Comparison of ENCODE assay signal across 1 cellular context in the genomic region with DNA sequence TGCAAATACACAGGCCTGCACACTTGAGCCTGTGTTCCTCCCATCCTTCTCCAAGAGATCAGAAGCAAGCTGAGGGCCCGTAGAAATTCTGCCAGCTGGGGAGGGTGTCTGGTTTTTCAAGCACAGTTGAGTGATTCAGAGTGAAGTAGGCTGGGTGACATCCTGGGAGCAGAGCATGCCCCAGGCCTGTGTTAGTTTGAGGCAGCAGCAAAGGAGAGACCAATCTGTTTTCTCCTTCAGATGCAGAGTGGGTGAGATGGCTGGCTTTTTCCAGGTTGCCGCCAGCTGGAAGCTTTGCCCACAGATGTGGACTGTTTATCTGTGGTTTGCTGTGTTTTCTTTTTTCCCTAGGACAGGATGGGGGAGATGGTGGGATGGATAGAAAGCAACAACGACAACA.
TF ChIP-seq lines count a peak whose summit lies in the region.

No MANE protein-coding gene starts in this region.

TF ChIP-seq in GM23338, 12 proteins besides CTCF, POLR2A, EP300 and RAD21 (continued from another document):
- TF ChIP-seq, protein P1, sequence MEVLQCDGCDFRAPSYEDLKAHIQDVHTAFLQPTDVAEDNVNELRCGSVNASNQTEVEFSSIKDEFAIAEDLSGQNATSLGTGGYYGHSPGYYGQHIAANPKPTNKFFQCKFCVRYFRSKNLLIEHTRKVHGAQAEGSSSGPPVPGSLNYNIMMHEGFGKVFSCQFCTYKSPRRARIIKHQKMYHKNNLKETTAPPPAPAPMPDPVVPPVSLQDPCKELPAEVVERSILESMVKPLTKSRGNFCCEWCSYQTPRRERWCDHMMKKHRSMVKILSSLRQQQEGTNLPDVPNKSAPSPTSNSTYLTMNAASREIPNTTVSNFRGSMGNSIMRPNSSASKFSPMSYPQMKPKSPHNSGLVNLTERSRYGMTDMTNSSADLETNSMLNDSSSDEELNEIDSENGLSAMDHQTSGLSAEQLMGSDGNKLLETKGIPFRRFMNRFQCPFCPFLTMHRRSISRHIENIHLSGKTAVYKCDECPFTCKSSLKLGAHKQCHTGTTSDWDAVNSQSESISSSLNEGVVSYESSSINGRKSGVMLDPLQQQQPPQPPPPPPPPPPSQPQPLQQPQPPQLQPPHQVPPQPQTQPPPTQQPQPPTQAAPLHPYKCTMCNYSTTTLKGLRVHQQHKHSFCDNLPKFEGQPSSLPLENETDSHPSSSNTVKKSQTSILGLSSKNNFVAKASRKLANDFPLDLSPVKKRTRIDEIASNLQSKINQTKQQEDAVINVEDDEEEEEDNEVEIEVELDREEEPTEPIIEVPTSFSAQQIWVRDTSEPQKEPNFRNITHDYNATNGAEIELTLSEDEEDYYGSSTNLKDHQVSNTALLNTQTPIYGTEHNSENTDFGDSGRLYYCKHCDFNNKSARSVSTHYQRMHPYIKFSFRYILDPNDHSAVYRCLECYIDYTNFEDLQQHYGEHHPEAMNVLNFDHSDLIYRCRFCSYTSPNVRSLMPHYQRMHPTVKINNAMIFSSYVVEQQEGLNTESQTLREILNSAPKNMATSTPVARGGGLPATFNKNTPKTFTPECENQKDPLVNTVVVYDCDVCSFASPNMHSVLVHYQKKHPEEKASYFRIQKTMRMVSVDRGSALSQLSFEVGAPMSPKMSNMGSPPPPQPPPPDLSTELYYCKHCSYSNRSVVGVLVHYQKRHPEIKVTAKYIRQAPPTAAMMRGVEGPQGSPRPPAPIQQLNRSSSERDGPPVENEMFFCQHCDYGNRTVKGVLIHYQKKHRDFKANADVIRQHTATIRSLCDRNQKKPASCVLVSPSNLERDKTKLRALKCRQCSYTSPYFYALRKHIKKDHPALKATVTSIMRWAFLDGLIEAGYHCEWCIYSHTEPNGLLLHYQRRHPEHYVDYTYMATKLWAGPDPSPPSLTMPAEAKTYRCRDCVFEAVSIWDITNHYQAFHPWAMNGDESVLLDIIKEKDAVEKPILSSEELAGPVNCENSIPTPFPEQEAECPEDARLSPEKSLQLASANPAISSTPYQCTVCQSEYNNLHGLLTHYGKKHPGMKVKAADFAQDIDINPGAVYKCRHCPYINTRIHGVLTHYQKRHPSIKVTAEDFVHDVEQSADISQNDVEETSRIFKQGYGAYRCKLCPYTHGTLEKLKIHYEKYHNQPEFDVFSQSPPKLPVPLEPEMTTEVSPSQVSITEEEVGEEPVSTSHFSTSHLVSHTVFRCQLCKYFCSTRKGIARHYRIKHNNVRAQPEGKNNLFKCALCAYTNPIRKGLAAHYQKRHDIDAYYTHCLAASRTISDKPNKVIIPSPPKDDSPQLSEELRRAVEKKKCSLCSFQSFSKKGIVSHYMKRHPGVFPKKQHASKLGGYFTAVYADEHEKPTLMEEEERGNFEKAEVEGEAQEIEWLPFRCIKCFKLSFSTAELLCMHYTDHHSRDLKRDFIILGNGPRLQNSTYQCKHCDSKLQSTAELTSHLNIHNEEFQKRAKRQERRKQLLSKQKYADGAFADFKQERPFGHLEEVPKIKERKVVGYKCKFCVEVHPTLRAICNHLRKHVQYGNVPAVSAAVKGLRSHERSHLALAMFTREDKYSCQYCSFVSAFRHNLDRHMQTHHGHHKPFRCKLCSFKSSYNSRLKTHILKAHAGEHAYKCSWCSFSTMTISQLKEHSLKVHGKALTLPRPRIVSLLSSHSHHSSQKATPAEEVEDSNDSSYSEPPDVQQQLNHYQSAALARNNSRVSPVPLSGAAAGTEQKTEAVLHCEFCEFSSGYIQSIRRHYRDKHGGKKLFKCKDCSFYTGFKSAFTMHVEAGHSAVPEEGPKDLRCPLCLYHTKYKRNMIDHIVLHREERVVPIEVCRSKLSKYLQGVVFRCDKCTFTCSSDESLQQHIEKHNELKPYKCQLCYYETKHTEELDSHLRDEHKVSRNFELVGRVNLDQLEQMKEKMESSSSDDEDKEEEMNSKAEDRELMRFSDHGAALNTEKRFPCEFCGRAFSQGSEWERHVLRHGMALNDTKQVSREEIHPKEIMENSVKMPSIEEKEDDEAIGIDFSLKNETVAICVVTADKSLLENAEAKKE (CRISPR knock-in tag; IDR thresholded peaks at IDR 0.05) = no peak
TF ChIP-seq in GM23338: peak in this region for 0.
